1 cellular context compared by ENCODE assay signal in genomic region chr18:48929951-48930713, GRCh38.
TF ChIP-seq lines count a peak whose summit lies in the region.

No MANE protein-coding gene starts in this region.

TF ChIP-seq in HepG2, 621 proteins besides CTCF, POLR2A, EP300 and RAD21 (continued from another document and continues in another):
- TF ChIP-seq SOX6 (IDR thresholded peaks at IDR 0.05) (no peak), SOX6 (CRISPR knock-in tag; IDR thresholded peaks at IDR 0.05) (peak; percentile 93), ZNF512B (CRISPR knock-in tag; IDR thresholded peaks at IDR 0.05; ENCODE audit: borderline replicate concordance) (no peak), ZNF44 (CRISPR knock-in tag; IDR thresholded peaks at IDR 0.05) (no peak), ZBTB37 (CRISPR knock-in tag; IDR thresholded peaks at IDR 0.05) (no peak), ZNF619 (CRISPR knock-in tag; IDR thresholded peaks at IDR 0.05) (no peak), FOXP4 (CRISPR knock-in tag; IDR thresholded peaks at IDR 0.05) (peak; percentile 79; the same call in 1 of the 2 replicates), EEA1 (CRISPR knock-in tag; IDR thresholded peaks at IDR 0.05; ENCODE audit: borderline replicate concordance) (no peak), ZNF770 (CRISPR knock-in tag; IDR thresholded peaks at IDR 0.05) (peak; percentile 92), TEAD3 (CRISPR knock-in tag; optimal IDR thresholded peaks at IDR 0.05; ENCODE audit: borderline replicate concordance) (peak; percentile 62), JUN (CRISPR knock-in tag; IDR thresholded peaks at IDR 0.05) (peak; percentile 77), PCBP1 (IDR thresholded peaks at IDR 0.05; ENCODE audit: borderline replicate concordance, low read depth, low read length) (no peak), MATR3 (CRISPR knock-in tag; IDR thresholded peaks at IDR 0.05) (no peak), ZNF414 (CRISPR knock-in tag; IDR thresholded peaks at IDR 0.05) (no peak; the same call in 1 of the 2 replicates), DR1 (CRISPR knock-in tag; IDR thresholded peaks at IDR 0.05) (peak; percentile 69), ZNF609 (CRISPR knock-in tag; IDR thresholded peaks at IDR 0.05; ENCODE audit: borderline replicate concordance) (peak; percentile 93), KAT7 (CRISPR knock-in tag; IDR thresholded peaks at IDR 0.05; ENCODE audit: borderline replicate concordance) (no peak; the same call in 1 of the 2 replicates), ZNF260 (CRISPR knock-in tag; IDR thresholded peaks at IDR 0.05; ENCODE audit: borderline replicate concordance, low read depth) (no peak), TERF1 (CRISPR knock-in tag; IDR thresholded peaks at IDR 0.05) (no peak), ZSCAN31 (CRISPR knock-in tag; IDR thresholded peaks at IDR 0.05; ENCODE audit: low read depth) (no peak), KLF11 (CRISPR knock-in tag; IDR thresholded peaks at IDR 0.05) (no peak), ZNF343 (CRISPR knock-in tag; IDR thresholded peaks at IDR 0.05) (peak; percentile 73; the same call in 1 of the 2 replicates), POLR2AphosphoS2 (IDR thresholded peaks at IDR 0.05; ENCODE audit: low read depth, low read length) (no peak), ZHX2 (IDR thresholded peaks at IDR 0.05; ENCODE audit: low read depth) (peak; percentile 16; the same call in 1 of the 2 replicates), ZHX2 (CRISPR knock-in tag; IDR thresholded peaks at IDR 0.05; ENCODE audit: borderline replicate concordance) (no peak), ZBED4 (CRISPR knock-in tag; IDR thresholded peaks at IDR 0.05; ENCODE audit: borderline replicate concordance) (peak; percentile 55), ZNF326 (CRISPR knock-in tag; IDR thresholded peaks at IDR 0.05; ENCODE audit: borderline replicate concordance) (no peak), ZSCAN25 (CRISPR knock-in tag; IDR thresholded peaks at IDR 0.05) (peak; percentile 82; the same call in 1 of the 2 replicates)
